17 cellular contexts compared by ENCODE assay signal in genomic region chr18:74456017-74456408, GRCh38. TPM values are rescaled to one million over a fixed set of nuclear protein-coding genes. Genes with fewer than 3 reads are reported as not detected.
DNase-seq lines count a peak whose midpoint lies in the region; ATAC-seq lines count a peak whose summit lies in the region.
"Had no signal": no experiment of that assay in that cellular context is flagged by ENCODE, and none has a peak within 500 bp of the region (broad histone marks: within the 10 kb centered on the region; RNA-seq: fewer than 3 reads in every experiment).

No MANE protein-coding gene starts in this region.

- no peak for ATAC-seq in naive thymus-derived CD4-positive, alpha-beta T cell
- ATAC-seq: K562 had no signal

- no peaks in the 10 kb centered on the region for H3K9me3 ChIP-seq in HUES64 (ENCODE audit: insufficient read depth, low read depth, low read length)
- no peaks in the 10 kb centered on the region for H3K9me3 ChIP-seq in naive thymus-derived CD4-positive, alpha-beta T cell (ENCODE audit: control insufficient read depth in 2 of 3, low read length in 3 of 3)
- H3K9me3 ChIP-seq: adrenal gland, gastroesophageal sphincter had no signal

- POLR2A ChIA-PET in naive thymus-derived CD4-positive, alpha-beta T cell (lab: Charles Lee), result no interaction called here

- DNase-seq in caudate nucleus (lab: John Stamatoyannopoulos, UW) (no peak), superior temporal gyrus (ENCODE audit: extremely low spot score) (peak; percentile 62), AG08395 (ENCODE audit: low spot score) (no peak), ureter (ENCODE audit: low spot score) (no peak), cerebellar nuclear complex (lab: John Stamatoyannopoulos, UW) (no peak), EL (no peak)
- DNase-seq in naive thymus-derived CD4-positive, alpha-beta T cell, result no peak
- DNase-seq: activated CD8-positive, alpha-beta memory T cell treated with anti-CD3 and anti-CD28 coated beads, Interleukin-2, amount 10 ng/mL, durations not matched to agents 7 days and 5 days; effector memory CD4-positive, alpha-beta T cell; NCI-H524; SIG-M5; stimulated activated CD4-positive, alpha-beta T cell treated with anti-CD3 and anti-CD28 coated beads, Interleukin-4, amount 100 ng/mL, for 4 hours had no signal

- intact Hi-C loops in naive thymus-derived CD4-positive, alpha-beta T cell (cut with micrococcal nuclease), result no loop called here

- CTCF ChIA-PET in naive thymus-derived CD4-positive, alpha-beta T cell (lab: Charles Lee), result interaction anchor here (0.8 kb wide), 1 partner anchor 100 kb away, joined by 3 read pairs; no protein-coding TSS in a partner anchor

- peaks cover 29 to 75% (median 35%) of the 10 kb centered on the region in 5 donors for H3K27me3 Mint-ChIP-seq in naive thymus-derived CD4-positive, alpha-beta T cell

- no peaks in the 10 kb centered on the region for H3K9me3 Mint-ChIP-seq in naive thymus-derived CD4-positive, alpha-beta T cell

- H3K27ac ChIP-seq in HUES64 (ENCODE audit: low read depth, low read length) (no peak overlapping the region), caudate nucleus (ENCODE audit: low read depth, low read length) (peak overlapping the region; percentile 82)
- no peak overlapping the region for H3K27ac ChIP-seq in naive thymus-derived CD4-positive, alpha-beta T cell (ENCODE audit: low read depth, low read length)
- H3K27ac ChIP-seq: adrenal gland, gastroesophageal sphincter had no signal

- H3K4me1 ChIP-seq in HUES64 (ENCODE audit: insufficient read depth, low read length), result 0 out of 2 replicates have a peak, but pooled peaks cover 9% of the 10 kb centered on the region
- H3K4me1 ChIP-seq in naive thymus-derived CD4-positive, alpha-beta T cell (ENCODE audit: control insufficient read depth in 2 of 2, insufficient read depth in 2 of 2, low read length in 2 of 2), result peaks cover 0 to 4% of the 10 kb centered on the region in 2 donors
- H3K4me1 ChIP-seq: adrenal gland had no signal

- peak overlapping the region in 6 of 10 donors; percentile 21 to 73 (median 56) for H3K4me3 Mint-ChIP-seq in naive thymus-derived CD4-positive, alpha-beta T cell
- H3K4me3 Mint-ChIP-seq: activated CD8-positive, alpha-beta memory T cell treated with anti-CD3 and anti-CD28 coated beads, Interleukin-2, amount 10 ng/mL, durations not matched to agents 7 days and 5 days had no signal

- no peaks in the 10 kb centered on the region for H3K36me3 ChIP-seq in HUES64 (ENCODE audit: insufficient read depth, low read length)
- H3K36me3 ChIP-seq in naive thymus-derived CD4-positive, alpha-beta T cell (ENCODE audit: control insufficient read depth in 2 of 3, insufficient read depth in 3 of 3, low read length in 3 of 3), result no peaks in the 10 kb centered on the region
- H3K36me3 ChIP-seq: adrenal gland, gastroesophageal sphincter had no signal

- no peaks in the 10 kb centered on the region for H3K36me3 Mint-ChIP-seq in naive thymus-derived CD4-positive, alpha-beta T cell

- 14% methylated on average over 10 of the region's 10 CpGs for WGBS in HUES64

- no peak overlapping the region for H3K9ac ChIP-seq in HUES64 (ENCODE audit: low read depth, low read length)

- H3K4me1 Mint-ChIP-seq in naive thymus-derived CD4-positive, alpha-beta T cell, result peaks cover 0 to 32% (median 19%) of the 10 kb centered on the region in 7 donors

- H3K27me3 ChIP-seq in HUES64 (ENCODE audit: insufficient read depth, low read length), result peaks cover 60% of the 10 kb centered on the region
- no peaks in the 10 kb centered on the region for H3K27me3 ChIP-seq in naive thymus-derived CD4-positive, alpha-beta T cell (ENCODE audit: control insufficient read depth in 2 of 2, insufficient read depth in 2 of 2, low read length in 2 of 2)

- peak overlapping the region; percentile 61 for H3K4me3 ChIP-seq in HUES64 (ENCODE audit: low read length)
- no peak overlapping the region for H3K4me3 ChIP-seq in naive thymus-derived CD4-positive, alpha-beta T cell (ENCODE audit: low read length)
- H3K4me3 ChIP-seq: K562 had no signal

- no peak overlapping the region for H3K27ac Mint-ChIP-seq in naive thymus-derived CD4-positive, alpha-beta T cell
- H3K27ac Mint-ChIP-seq: activated CD8-positive, alpha-beta memory T cell treated with anti-CD3 and anti-CD28 coated beads, Interleukin-2, amount 10 ng/mL, durations not matched to agents 7 days and 5 days had no signal

RNA-seq across cellular contexts. Expression of gene DIPK1C, which starts 1.1 kb away (rescaled TPM):
- 0.05 TPM for polyA plus RNA-seq in HUES64 (2013, experiment 1 of 2)
- polyA plus RNA-seq in HUES64 (2013, experiment 2 of 2), result not detected
- total RNA-seq in naive thymus-derived CD4-positive, alpha-beta T cell, result not detected
- polyA plus RNA-seq in naive thymus-derived CD4-positive, alpha-beta T cell, result not detected
- not detected for total RNA-seq in ureter
- total RNA-seq: activated CD8-positive, alpha-beta memory T cell treated with anti-CD3 and anti-CD28 coated beads, Interleukin-2, amount 10 ng/mL, durations not matched to agents 7 days and 5 days; subcutaneous adipose tissue had no signal

RNA-seq across cellular contexts. Expression of gene CNDP2, which starts 40.1 kb away (rescaled TPM):
- polyA plus RNA-seq in HUES64 (2013, experiment 1 of 2), result 145 TPM
- polyA plus RNA-seq in HUES64 (2013, experiment 2 of 2), result 135 TPM
- 100 to 1,000 TPM; 112 to 169 (median 148) TPM for total RNA-seq in naive thymus-derived CD4-positive, alpha-beta T cell
- polyA plus RNA-seq in naive thymus-derived CD4-positive, alpha-beta T cell, result 100 to 1,000 TPM in 1 of 2 donors, 10 to 100 TPM in 1; 87.7 to 131 TPM
- 344 TPM for total RNA-seq in ureter
